In genomic region chr2:101082993-101083392, GRCh38 we compare ENCODE assay signal across 22 cellular contexts.
"Had no signal": no experiment of that assay in that cellular context is flagged by ENCODE, and none has a peak within 500 bp of the region (broad histone marks: within the 10 kb centered on the region; RNA-seq: fewer than 3 reads in every experiment).

No MANE protein-coding gene starts in this region.

- ATAC-seq: activated CD4-positive, alpha-beta T cell treated with anti-CD3 and anti-CD28 coated beads for 36 hours; activated CD8-positive, alpha-beta T cell treated with anti-CD3 and anti-CD28 coated beads for 36 hours; activated T-cell treated with anti-CD3 and anti-CD28 coated beads, Interleukin-2, amount 50 U/mL, for 4 hours; activated T-helper 17 cell treated with anti-CD3 and anti-CD28 coated beads, Interleukin-2, amount 50 U/mL, for 72 hours had no signal

- H3K9me3 ChIP-seq: colonic mucosa, esophagus squamous epithelium had no signal

- H3K27me3 Mint-ChIP-seq: activated CD4-positive, alpha-beta T cell treated with anti-CD3 and anti-CD28 coated beads for 36 hours; activated CD8-positive, alpha-beta T cell treated with anti-CD3 and anti-CD28 coated beads for 36 hours; activated naive CD8-positive, alpha-beta T cell had no signal

- H3K4me3 ChIP-seq: colonic mucosa, esophagus squamous epithelium had no signal

- H3K27me3 ChIP-seq: brain microvascular endothelial cell, colonic mucosa, esophagus squamous epithelium had no signal

- H3K4me1 ChIP-seq: colonic mucosa had no signal

- H3K27ac ChIP-seq: brain microvascular endothelial cell, colonic mucosa, esophagus squamous epithelium had no signal

- DNase-seq: activated CD4-positive, alpha-beta T cell treated with anti-CD3 and anti-CD28 coated beads for 36 hours; activated CD4-positive, alpha-beta T cell treated with anti-CD3 and anti-CD28 coated beads, Interleukin-2, amount 10 ng/mL, durations not matched to agents 7 days and 5 days; activated CD4-positive, alpha-beta T cell treated with anti-CD3 and anti-CD28 coated beads, Interleukin-2, amount 50 U/mL, for 48 hours; activated CD4-positive, CD25-positive, alpha-beta regulatory T cell; activated CD4-positive, CD25-positive, alpha-beta regulatory T cell treated with anti-CD3 and anti-CD28 coated beads, Interleukin-2, amount 50 U/mL, for 72 hours; activated CD8-positive, alpha-beta memory T cell treated with anti-CD3 and anti-CD28 coated beads for 24 hours; activated CD8-positive, alpha-beta T cell treated with anti-CD3 and anti-CD28 coated beads for 36 hours; activated effector memory CD4-positive, alpha-beta T cell treated with Interleukin-2 at 50 U/mL for 16 hours; activated gamma-delta T cell treated with Interleukin-2 at 50 U/mL for 16 hours; activated naive CD4-positive, alpha-beta T cell treated with anti-CD3 and anti-CD28 coated beads, Interleukin-2, amount 50 U/mL, for 16 hours; activated naive CD4-positive, alpha-beta T cell treated with Interleukin-2 at 50 U/mL for 16 hours; activated T-cell treated with anti-CD3 and anti-CD28 coated beads, Interleukin-2, amount 50 U/mL, for 4 hours; amniotic stem cell; anterior cingulate cortex; brain microvascular endothelial cell; colonic mucosa; effector CD8-positive, alpha-beta T cell; esophagus squamous epithelium; foreskin melanocyte; T-helper 2 cell had no signal

- H3K36me3 Mint-ChIP-seq: activated naive CD8-positive, alpha-beta T cell had no signal

- H3K9me3 Mint-ChIP-seq: activated CD4-positive, alpha-beta T cell treated with anti-CD3 and anti-CD28 coated beads, Interleukin-2, amount 10 ng/mL, durations not matched to agents 7 days and 5 days; activated CD8-positive, alpha-beta T cell treated with anti-CD3 and anti-CD28 coated beads for 36 hours; activated T-cell treated with anti-CD3 and anti-CD28 coated beads, Interleukin-2, amount 50 U/mL, for 4 hours; activated T-helper 17 cell treated with anti-CD3 and anti-CD28 coated beads, Interleukin-2, amount 50 U/mL, for 72 hours had no signal

- H3K36me3 ChIP-seq: brain microvascular endothelial cell, colonic mucosa had no signal

- H3K4me3 Mint-ChIP-seq: activated CD4-positive, alpha-beta T cell treated with anti-CD3 and anti-CD28 coated beads for 36 hours; activated CD4-positive, alpha-beta T cell treated with anti-CD3 and anti-CD28 coated beads, Interleukin-2, amount 10 ng/mL, durations not matched to agents 7 days and 5 days; activated CD8-positive, alpha-beta T cell treated with anti-CD3 and anti-CD28 coated beads for 36 hours; activated naive CD8-positive, alpha-beta T cell; activated T-cell treated with anti-CD3 and anti-CD28 coated beads, Interleukin-2, amount 50 U/mL, for 4 hours; activated T-helper 17 cell treated with anti-CD3 and anti-CD28 coated beads, Interleukin-2, amount 50 U/mL, for 72 hours had no signal

- H3K27ac Mint-ChIP-seq: activated CD4-positive, alpha-beta T cell treated with anti-CD3 and anti-CD28 coated beads for 36 hours; activated CD4-positive, alpha-beta T cell treated with anti-CD3 and anti-CD28 coated beads, Interleukin-2, amount 10 ng/mL, durations not matched to agents 7 days and 5 days; activated CD8-positive, alpha-beta T cell treated with anti-CD3 and anti-CD28 coated beads for 36 hours; activated naive CD8-positive, alpha-beta T cell; activated T-helper 17 cell treated with anti-CD3 and anti-CD28 coated beads, Interleukin-2, amount 50 U/mL, for 72 hours had no signal

- H3K4me1 Mint-ChIP-seq: activated CD4-positive, alpha-beta T cell treated with anti-CD3 and anti-CD28 coated beads, Interleukin-2, amount 10 ng/mL, durations not matched to agents 7 days and 5 days; activated T-helper 17 cell treated with anti-CD3 and anti-CD28 coated beads, Interleukin-2, amount 50 U/mL, for 72 hours had no signal
